In the genomic region with DNA sequence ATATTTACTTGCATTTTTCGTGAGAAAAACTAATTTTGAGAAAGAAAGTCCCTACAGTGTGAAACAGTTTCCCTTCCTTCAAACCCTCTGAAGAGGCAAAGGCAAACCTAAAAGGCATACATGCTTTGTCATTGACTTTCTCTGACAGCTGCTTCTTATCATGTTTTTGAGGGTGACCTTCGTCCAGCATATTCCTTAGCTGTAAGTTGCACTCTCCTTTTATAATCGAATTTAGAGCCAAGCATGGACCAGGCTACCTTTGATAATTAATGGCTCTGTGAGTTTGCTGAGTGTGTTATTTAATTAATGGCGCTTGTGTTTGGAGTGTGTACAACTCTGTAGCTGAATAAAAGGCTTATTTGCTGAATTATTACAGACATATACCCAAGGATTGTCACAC, we compare ENCODE assay signal across 36 cellular contexts.
"Had no signal": no experiment of that assay in that cellular context is flagged by ENCODE, and none has a peak within 500 bp of the region (broad histone marks: within the 10 kb centered on the region; RNA-seq: fewer than 3 reads in every experiment).

No MANE protein-coding gene starts in this region.

- H3K9me3 Mint-ChIP-seq: activated B cell treated with CpG ODN at 0.5 μM for 24 hours; activated CD4-positive, alpha-beta memory T cell treated with anti-CD3 and anti-CD28 coated beads, Interleukin-2, amount 10 ng/mL, durations not matched to agents 7 days and 5 days; activated naive CD4-positive, alpha-beta T cell treated with anti-CD3 and anti-CD28 coated beads, Interleukin-2, amount 50 U/mL, for 24 hours; activated naive CD8-positive, alpha-beta T cell treated with anti-CD3 and anti-CD28 coated beads, Interleukin-2, amount 10 ng/mL, durations not matched to agents 7 days and 5 days; activated T-cell treated with anti-CD3 and anti-CD28 coated beads, Interleukin-2, amount 50 U/mL, for 72 hours; activated T-helper 17 cell treated with anti-CD3 and anti-CD28 coated beads, Interleukin-2, amount 50 U/mL, for 72 hours had no signal

- H3K4me3 Mint-ChIP-seq: activated B cell treated with CpG ODN at 0.5 μM for 24 hours; activated CD4-positive, alpha-beta memory T cell treated with anti-CD3 and anti-CD28 coated beads, Interleukin-2, amount 10 ng/mL, durations not matched to agents 7 days and 5 days; activated naive CD4-positive, alpha-beta T cell treated with anti-CD3 and anti-CD28 coated beads, Interleukin-2, amount 50 U/mL, for 24 hours; activated naive CD8-positive, alpha-beta T cell treated with anti-CD3 and anti-CD28 coated beads, Interleukin-2, amount 10 ng/mL, durations not matched to agents 7 days and 5 days; activated T-cell treated with anti-CD3 and anti-CD28 coated beads, Interleukin-2, amount 50 U/mL, for 72 hours; activated T-helper 17 cell treated with anti-CD3 and anti-CD28 coated beads, Interleukin-2, amount 50 U/mL, for 72 hours had no signal

- H3K4me1 Mint-ChIP-seq: activated T-helper 17 cell treated with anti-CD3 and anti-CD28 coated beads, Interleukin-2, amount 50 U/mL, for 72 hours had no signal

- H3K27me3 Mint-ChIP-seq: activated B cell treated with CpG ODN at 0.5 μM for 24 hours; activated naive CD4-positive, alpha-beta T cell treated with anti-CD3 and anti-CD28 coated beads, Interleukin-2, amount 50 U/mL, for 24 hours; activated T-helper 17 cell treated with anti-CD3 and anti-CD28 coated beads, Interleukin-2, amount 50 U/mL, for 72 hours had no signal

- H3K27ac ChIP-seq: ascending aorta, cardiac muscle cell, PC-9, SK-N-MC, VCaP had no signal

- H3K4me1 ChIP-seq: ascending aorta had no signal

- H3K9me3 ChIP-seq: ascending aorta, MG63 had no signal

- H3K36me3 ChIP-seq: ascending aorta, cardiac muscle cell, MG63 had no signal

- H3K4me2 ChIP-seq: PC-9 had no signal

- H3K27me3 ChIP-seq: ascending aorta, cardiac muscle cell, MG63 had no signal

- DNase-seq: activated B cell treated with CpG ODN at 0.5 μM for 24 hours; activated CD4-positive, alpha-beta memory T cell treated with anti-CD3 and anti-CD28 coated beads, Interleukin-2, amount 10 ng/mL, durations not matched to agents 7 days and 5 days; activated CD4-positive, alpha-beta T cell treated with anti-CD3 and anti-CD28 coated beads for 4 hours; activated CD4-positive, alpha-beta T cell treated with anti-CD3 and anti-CD28 coated beads, Interleukin-2, amount 50 U/mL, for 1 hour; activated CD4-positive, CD25-positive, alpha-beta regulatory T cell treated with anti-CD3 and anti-CD28 coated beads, Interleukin-2, amount 50 U/mL, for 72 hours; activated gamma-delta T cell; activated naive CD4-positive, alpha-beta T cell treated with Interleukin-2 at 50 U/mL for 16 hours; activated naive CD8-positive, alpha-beta T cell treated with anti-CD3 and anti-CD28 coated beads, Interleukin-2, amount 10 ng/mL, durations not matched to agents 7 days and 5 days; activated T-cell treated with anti-CD3 and anti-CD28 coated beads, Interleukin-2, amount 50 U/mL, for 1 hour; activated T-cell treated with anti-CD3 and anti-CD28 coated beads, Interleukin-2, amount 50 U/mL, for 72 hours; amygdala; Kasumi-1; MG63; NCI-H1048; NCI-H1105 treated with DMSO at 0.1 percent for 48 hours; NCI-H1436; NCI-H1694 treated with DMSO at 0.1 percent for 48 hours; NCI-H2029; NCI-H2107; NCI-H2171; NCI-H510A; NCI-H526; NCI-H748 treated with DMSO at 0.1 percent for 48 hours; NK-92 treated with Interleukin-12 subunit alpha and Interleukin-12 subunit beta, amount 100 ng/mL, for 24 hours; PC-9; Right ventricle myocardium superior; SW 1271; T-helper 1 cell; T-helper 2 cell; T-helper 9 cell had no signal

- H3K4me3 ChIP-seq: ascending aorta, cardiac muscle cell, MG63, PC-9, SK-N-MC had no signal

- ATAC-seq: activated T-cell treated with anti-CD3 and anti-CD28 coated beads, Interleukin-2, amount 50 U/mL, for 72 hours; activated T-helper 17 cell treated with anti-CD3 and anti-CD28 coated beads, Interleukin-2, amount 50 U/mL, for 72 hours had no signal

- H3K27ac Mint-ChIP-seq: activated B cell treated with CpG ODN at 0.5 μM for 24 hours; activated CD4-positive, alpha-beta memory T cell treated with anti-CD3 and anti-CD28 coated beads, Interleukin-2, amount 10 ng/mL, durations not matched to agents 7 days and 5 days; activated naive CD4-positive, alpha-beta T cell treated with anti-CD3 and anti-CD28 coated beads, Interleukin-2, amount 50 U/mL, for 24 hours; activated naive CD8-positive, alpha-beta T cell treated with anti-CD3 and anti-CD28 coated beads, Interleukin-2, amount 10 ng/mL, durations not matched to agents 7 days and 5 days; activated T-cell treated with anti-CD3 and anti-CD28 coated beads, Interleukin-2, amount 50 U/mL, for 72 hours; activated T-helper 17 cell treated with anti-CD3 and anti-CD28 coated beads, Interleukin-2, amount 50 U/mL, for 72 hours had no signal

- H2AFZ ChIP-seq: PC-9 had no signal
